Comparison of ENCODE assay signal across 6 cellular contexts in genomic region chr20:3785240-3786125, GRCh38. TPM values are rescaled to one million over a fixed set of nuclear protein-coding genes. Genes with fewer than 3 reads are reported as not detected.
DNase-seq lines count a peak whose midpoint lies in the region; ATAC-seq and TF ChIP-seq lines count a peak whose summit lies in the region.

No MANE protein-coding gene starts in this region.

- peaks cover 57% of the 10 kb centered on the region for H3K4me1 Mint-ChIP-seq in activated CD8-positive, alpha-beta T cell treated with anti-CD3 and anti-CD28 coated beads, Interleukin-2, amount 10 ng/mL, durations not matched to agents 7 days and 5 days (ENCODE audit: low read depth)

- CTCF ChIA-PET in activated CD8-positive, alpha-beta T cell treated with anti-CD3 and anti-CD28 coated beads, Interleukin-2, amount 10 ng/mL, durations not matched to agents 7 days and 5 days (lab: Charles Lee) = interaction anchor here (0.5 to 9.6 kb wide), 12 partner anchors 10 to 227 kb away, joined by 3 to 126 read pairs (median 5); partner anchors contain the start of genes ADISSP, AP5S1 and CDC25B

- H3K36me3 Mint-ChIP-seq in activated CD8-positive, alpha-beta T cell treated with anti-CD3 and anti-CD28 coated beads, Interleukin-2, amount 10 ng/mL, durations not matched to agents 7 days and 5 days (ENCODE audit: low read depth) = peaks cover 17% of the 10 kb centered on the region

- TF ChIP-seq CTCF in lung (IDR thresholded peaks at IDR 0.05; ENCODE audit: control extremely low read depth, extremely low read depth) = no peak

- peaks cover 3% of the 10 kb centered on the region for H3K27me3 Mint-ChIP-seq in activated CD8-positive, alpha-beta T cell treated with anti-CD3 and anti-CD28 coated beads, Interleukin-2, amount 10 ng/mL, durations not matched to agents 7 days and 5 days (ENCODE audit: low read depth)

- H3K27ac ChIP-seq in lung (ENCODE audit: low read depth in 1 of 2, low read length in 1 of 2) = peak overlapping the region; percentile 84 to 91

- DNase-seq in EL (peak; percentile 49), lung (ENCODE audit: low spot score) (no peak), NCI-H774 (lab: John Stamatoyannopoulos, UW) (no peak), foreskin melanocyte (no peak)
- DNase-seq in activated CD8-positive, alpha-beta T cell treated with anti-CD3 and anti-CD28 coated beads, Interleukin-2, amount 10 ng/mL, durations not matched to agents 7 days and 5 days = no peak

- POLR2A ChIA-PET in activated CD8-positive, alpha-beta T cell treated with anti-CD3 and anti-CD28 coated beads, Interleukin-2, amount 10 ng/mL, durations not matched to agents 7 days and 5 days (lab: Charles Lee) = interaction anchor here (0.6 to 4.5 kb wide), 7 partner anchors 8 to 35 kb away, joined by 3 to 44 read pairs (median 7); partner anchors contain the start of genes ADISSP, AP5S1 and CDC25B

- WGBS in lung, 2 donors = 26 to 41% methylated on average over 75 to 79 of the region's 79 CpGs

- H3K36me3 ChIP-seq in lung (ENCODE audit: control insufficient read depth in 2 of 2, insufficient read depth in 2 of 2, low read length in 2 of 2) = peaks cover 0 to 12% of the 10 kb centered on the region in 2 donors

- no peak for ATAC-seq in activated CD8-positive, alpha-beta T cell treated with anti-CD3 and anti-CD28 coated beads, Interleukin-2, amount 10 ng/mL, durations not matched to agents 7 days and 5 days
- ATAC-seq in lung (ENCODE audit: insufficient read depth, low FRiP score) (peak; percentile 14), HG03039 (IDR thresholded peaks at IDR 0.05; ENCODE audit: unreplicated experiment) (no peak)

- no peak overlapping the region for H3K27ac Mint-ChIP-seq in activated CD8-positive, alpha-beta T cell treated with anti-CD3 and anti-CD28 coated beads, Interleukin-2, amount 10 ng/mL, durations not matched to agents 7 days and 5 days

- peak overlapping the region; percentile 49 for H3K4me3 Mint-ChIP-seq in activated CD8-positive, alpha-beta T cell treated with anti-CD3 and anti-CD28 coated beads, Interleukin-2, amount 10 ng/mL, durations not matched to agents 7 days and 5 days

- peak overlapping the region; percentile 68 for H3K4me3 ChIP-seq in lung

- peaks cover 14 to 26% of the 10 kb centered on the region in 2 donors for H3K4me1 ChIP-seq in lung (ENCODE audit: control insufficient read depth in 2 of 2, insufficient read depth in 2 of 2, low read length in 2 of 2)

- no peaks in the 10 kb centered on the region for H3K27me3 ChIP-seq in lung (ENCODE audit: control insufficient read depth, insufficient read depth)

- H3K9me3 ChIP-seq in lung (ENCODE audit: control insufficient read depth in 2 of 2, insufficient read depth in 1 of 2, low read length in 1 of 2) = no peaks in the 10 kb centered on the region

- H3K9me3 Mint-ChIP-seq in activated CD8-positive, alpha-beta T cell treated with anti-CD3 and anti-CD28 coated beads, Interleukin-2, amount 10 ng/mL, durations not matched to agents 7 days and 5 days (ENCODE audit: insufficient read depth) = no peaks in the 10 kb centered on the region

RNA-seq across cellular contexts. Expression of gene CENPB, which starts 1.1 kb away (rescaled TPM):
- 10 to 100 TPM; 87.1 to 92.0 TPM for total RNA-seq in activated CD8-positive, alpha-beta T cell treated with anti-CD3 and anti-CD28 coated beads, Interleukin-2, amount 10 ng/mL, durations not matched to agents 7 days and 5 days
- total RNA-seq in lung = 100 to 1,000 TPM in 1 of 2 donors, 10 to 100 TPM in 1; 35.9 to 113 TPM
- polyA plus RNA-seq in lung = 10 to 100 TPM; 72.9 to 85.8 TPM

RNA-seq across cellular contexts. Expression of gene SPEF1, which starts 4.2 kb away (rescaled TPM):
- under 1 TPM; 0.16 TPM for total RNA-seq in activated CD8-positive, alpha-beta T cell treated with anti-CD3 and anti-CD28 coated beads, Interleukin-2, amount 10 ng/mL, durations not matched to agents 7 days and 5 days
- 10 to 100 TPM; 11.7 to 15.5 TPM for total RNA-seq in lung
- 10 to 100 TPM in 1 of 2 donors, 1 to 10 TPM in 1; 9.6 to 11.9 TPM for polyA plus RNA-seq in lung

RNA-seq across cellular contexts. Expression of gene CDC25B, which starts 10.6 kb away (rescaled TPM):
- 100 to 1,000 TPM; 294 to 298 TPM for total RNA-seq in activated CD8-positive, alpha-beta T cell treated with anti-CD3 and anti-CD28 coated beads, Interleukin-2, amount 10 ng/mL, durations not matched to agents 7 days and 5 days
- total RNA-seq in lung = 10 to 100 TPM; 65.7 to 88.5 TPM
- polyA plus RNA-seq in lung = 10 to 100 TPM; 47.9 to 68.4 TPM

RNA-seq across cellular contexts. Expression of gene ADISSP, which starts 17.9 kb away (rescaled TPM):
- 10 to 100 TPM; 37.4 to 38.5 TPM for total RNA-seq in activated CD8-positive, alpha-beta T cell treated with anti-CD3 and anti-CD28 coated beads, Interleukin-2, amount 10 ng/mL, durations not matched to agents 7 days and 5 days
- total RNA-seq in lung = 10 to 100 TPM in 1 of 2 donors, 1 to 10 TPM in 1; 8.6 to 53.7 TPM
- polyA plus RNA-seq in lung = 10 to 100 TPM; 34.1 to 36.1 TPM

RNA-seq across cellular contexts. Expression of gene AP5S1, which starts 34.9 kb away (rescaled TPM):
- 10 to 100 TPM; 13.8 to 16.5 TPM for total RNA-seq in activated CD8-positive, alpha-beta T cell treated with anti-CD3 and anti-CD28 coated beads, Interleukin-2, amount 10 ng/mL, durations not matched to agents 7 days and 5 days
- total RNA-seq in lung = 10 to 100 TPM; 12.4 to 20.7 TPM
- polyA plus RNA-seq in lung = 10 to 100 TPM in 1 of 2 donors, 1 to 10 TPM in 1; 8.1 to 11.5 TPM

Comparison
In these comparisons a context has a peak if more than half of its experiments do, and no peak if none do; other contexts are left out.
1. RNA of gene SPEF1, which starts 4.2 kb away (total RNA-seq): 11.7 to 15.5 TPM in lung; 0.16 TPM in activated CD8-positive, alpha-beta T cell treated with anti-CD3 and anti-CD28 coated beads, Interleukin-2, amount 10 ng/mL, durations not matched to agents 7 days and 5 days; every median in the first group is over 10 times any median in the second.